8 cellular contexts compared by ENCODE assay signal in genomic region chr1:68497358-68497698, GRCh38. TPM values are rescaled to one million over a fixed set of nuclear protein-coding genes. Genes with fewer than 3 reads are reported as not detected.
DNase-seq lines count a peak whose midpoint lies in the region; ATAC-seq, FAIRE-seq and TF ChIP-seq lines count a peak whose summit lies in the region.

No MANE protein-coding gene starts in this region.

- H3K36me3 ChIP-seq in bronchial epithelial cell (ENCODE audit: control insufficient read depth, insufficient read depth, low read length), result no peaks in the 10 kb centered on the region
- no peaks in the 10 kb centered on the region for H3K36me3 ChIP-seq in naive thymus-derived CD4-positive, alpha-beta T cell (ENCODE audit: control insufficient read depth in 2 of 3, insufficient read depth in 3 of 3, low read length in 3 of 3)

- H3K27ac ChIP-seq in naive thymus-derived CD4-positive, alpha-beta T cell (ENCODE audit: low read depth, low read length), result no peak overlapping the region

- H3K4me1 Mint-ChIP-seq in T-helper 2 cell treated with Interferon-gamma antibody and Interleukin-4, amounts not matched to agents 5 μg/mL and 100 μg/mL, for 36 hours (ENCODE audit: low read depth), result peaks cover 36% of the 10 kb centered on the region
- peaks cover 0 to 35% (median 13%) of the 10 kb centered on the region in 7 donors for H3K4me1 Mint-ChIP-seq in naive thymus-derived CD4-positive, alpha-beta T cell

- peaks cover 15% of the 10 kb centered on the region for H3K36me3 Mint-ChIP-seq in T-helper 2 cell treated with Interferon-gamma antibody and Interleukin-4, amounts not matched to agents 5 μg/mL and 100 μg/mL, for 36 hours (ENCODE audit: low read depth)
- peaks cover 0 to 7% (median 0%) of the 10 kb centered on the region in 5 donors for H3K36me3 Mint-ChIP-seq in naive thymus-derived CD4-positive, alpha-beta T cell

- peak; percentile 22 for ATAC-seq in HG03378 (IDR thresholded peaks at IDR 0.05; ENCODE audit: unreplicated experiment)
- no peak for ATAC-seq in naive thymus-derived CD4-positive, alpha-beta T cell

- peaks cover 0 to 5% of the 10 kb centered on the region in 2 donors for H3K4me1 ChIP-seq in naive thymus-derived CD4-positive, alpha-beta T cell (ENCODE audit: control insufficient read depth in 2 of 2, insufficient read depth in 2 of 2, low read length in 2 of 2)

- peak overlapping the region; percentile 91 for H3K27ac Mint-ChIP-seq in T-helper 2 cell treated with Interferon-gamma antibody and Interleukin-4, amounts not matched to agents 5 μg/mL and 100 μg/mL, for 36 hours
- H3K27ac Mint-ChIP-seq in naive thymus-derived CD4-positive, alpha-beta T cell, result peak overlapping the region in 1 of 9 donors; percentile 87

- POLR2A ChIA-PET in naive thymus-derived CD4-positive, alpha-beta T cell (lab: Charles Lee), result no interaction called here

- H3K9me3 Mint-ChIP-seq in T-helper 2 cell treated with Interferon-gamma antibody and Interleukin-4, amounts not matched to agents 5 μg/mL and 100 μg/mL, for 36 hours, result no peaks in the 10 kb centered on the region
- peaks cover 0 to 7% (median 0%) of the 10 kb centered on the region in 11 donors for H3K9me3 Mint-ChIP-seq in naive thymus-derived CD4-positive, alpha-beta T cell

- FAIRE-seq in bronchial epithelial cell (lab: Jason Lieb, UNC), result no peak

- intact Hi-C loops in naive thymus-derived CD4-positive, alpha-beta T cell (cut with micrococcal nuclease), result loop anchor here in 1 of 2 donors (2.0 to 10.0 kb wide), 4 partner anchors 813 to 1915 kb away; partner anchors contain the start of genes ANKRD13C, CTH, GADD45A and LRRC40

- no peaks in the 10 kb centered on the region for H3K27me3 ChIP-seq in bronchial epithelial cell (ENCODE audit: control insufficient read depth, insufficient read depth, low read length)
- H3K27me3 ChIP-seq in naive thymus-derived CD4-positive, alpha-beta T cell (ENCODE audit: control insufficient read depth in 2 of 2, insufficient read depth in 2 of 2, low read length in 2 of 2), result no peaks in the 10 kb centered on the region

- H3K4me3 Mint-ChIP-seq in T-helper 2 cell treated with Interferon-gamma antibody and Interleukin-4, amounts not matched to agents 5 μg/mL and 100 μg/mL, for 36 hours, result peak overlapping the region; percentile 96
- peak overlapping the region; percentile 68 to 94 (median 81) for H3K4me3 Mint-ChIP-seq in naive thymus-derived CD4-positive, alpha-beta T cell

- H3K27me3 Mint-ChIP-seq in T-helper 2 cell treated with Interferon-gamma antibody and Interleukin-4, amounts not matched to agents 5 μg/mL and 100 μg/mL, for 36 hours (ENCODE audit: low read depth), result peaks cover 31% of the 10 kb centered on the region
- peaks cover 20 to 41% (median 25%) of the 10 kb centered on the region in 5 donors for H3K27me3 Mint-ChIP-seq in naive thymus-derived CD4-positive, alpha-beta T cell

- peak overlapping the region; percentile 61 for H3K4me3 ChIP-seq in bronchial epithelial cell (ENCODE audit: low read depth, low read length)
- peak overlapping the region; percentile 70 for H3K4me3 ChIP-seq in naive thymus-derived CD4-positive, alpha-beta T cell (ENCODE audit: low read length)

- no peak for TF ChIP-seq CTCF in bronchial epithelial cell (IDR thresholded peaks at IDR 0.05; ENCODE audit: insufficient read depth, low read length, severe bottlenecking)

- no peak for DNase-seq in T-helper 2 cell treated with Interferon-gamma antibody and Interleukin-4, amounts not matched to agents 5 μg/mL and 100 μg/mL, for 36 hours (ENCODE audit: low spot score)
- DNase-seq in T-helper 2 cell (no peak), bronchial epithelial cell (ENCODE audit: low read depth) (no peak), NCI-H2081 treated with DMSO at 0.1 percent for 48 hours (lab: John Stamatoyannopoulos, UW) (no peak), NCI-H1105 treated with DMSO at 0.1 percent for 48 hours (lab: John Stamatoyannopoulos, UW) (no peak), NCI-H510A treated with DMSO at 0.1 percent for 48 hours (lab: John Stamatoyannopoulos, UW) (no peak)
- no peak for DNase-seq in naive thymus-derived CD4-positive, alpha-beta T cell

- no peaks in the 10 kb centered on the region for H3K9me3 ChIP-seq in naive thymus-derived CD4-positive, alpha-beta T cell (ENCODE audit: control insufficient read depth in 2 of 3, low read length in 3 of 3)

- CTCF ChIA-PET in naive thymus-derived CD4-positive, alpha-beta T cell (lab: Charles Lee), result no interaction called here

RNA-seq across cellular contexts. Expression of gene DEPDC1, which starts 0.4 kb away (rescaled TPM):
- total RNA-seq in bronchial epithelial cell, result 0.26 and 0.38 TPM in 2 replicates
- 10 to 100 TPM in 1 of 5 experiments, under 1 TPM in 2, not detected in 2; 0.13 to 12.6 (median 0.24) TPM for total RNA-seq in naive thymus-derived CD4-positive, alpha-beta T cell
- not detected for polyA plus RNA-seq in naive thymus-derived CD4-positive, alpha-beta T cell

RNA-seq across cellular contexts. Expression of gene RPE65, which starts 47.6 kb away (rescaled TPM):
- total RNA-seq in bronchial epithelial cell, result under 0.01 TPM in 1 of 2 replicates, not detected in the other
- total RNA-seq in naive thymus-derived CD4-positive, alpha-beta T cell, result not detected
- not detected for polyA plus RNA-seq in naive thymus-derived CD4-positive, alpha-beta T cell
